In the genomic region with DNA sequence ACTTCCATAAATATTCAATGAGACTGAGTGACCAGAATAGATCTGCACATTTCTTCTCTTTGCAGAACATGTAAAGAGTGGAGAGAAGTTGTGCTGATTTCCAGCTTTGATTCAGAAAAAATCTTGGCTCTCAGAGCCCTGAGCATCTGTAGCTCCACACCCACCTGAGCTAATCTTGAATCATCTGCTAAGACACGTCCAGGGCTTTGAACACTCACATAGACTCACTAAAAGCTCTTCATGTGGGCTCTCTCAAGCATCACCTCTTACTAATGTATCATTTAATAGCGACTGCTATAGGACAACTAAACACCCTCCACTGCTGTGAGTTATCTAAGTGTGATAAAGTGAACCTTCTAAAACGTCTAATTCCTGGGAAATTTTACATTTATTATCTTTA, we compare ENCODE assay signal across 31 cellular contexts.
"Had no signal": no experiment of that assay in that cellular context is flagged by ENCODE, and none has a peak within 500 bp of the region (broad histone marks: within the 10 kb centered on the region; RNA-seq: fewer than 3 reads in every experiment).

No MANE protein-coding gene starts in this region.

- FAIRE-seq: pancreas, urothelium cell line had no signal

- ATAC-seq: mucosa of descending colon; naive thymus-derived CD4-positive, alpha-beta T cell; pancreas; right cardiac atrium; sciatic nerve; stimulated activated naive B cell treated with anti-CD40 and anti-IgM and Interleukin-4, amounts not matched to agents 10 μg/mL and 1 μg/mL and 100 μg/mL, for 72 hours; stimulated activated naive CD8-positive, alpha-beta T cell treated with anti-CD3 and anti-CD28 coated beads, Interleukin-15, Interleukin-2, amounts not matched to agents 100 U/mL and 50 U/mL, for 24 hours; upper lobe of right lung had no signal

- H3K4me1 Mint-ChIP-seq: immature natural killer cell; memory B cell; naive thymus-derived CD4-positive, alpha-beta T cell; nephron; neural crest cell; stimulated activated naive B cell treated with anti-CD40 and anti-IgM and Interleukin-4, amounts not matched to agents 10 μg/mL and 1 μg/mL and 100 μg/mL, for 72 hours had no signal

- DNase-seq: hippocampal formation; immature natural killer cell; islet precursor cell; left ventricle myocardium inferior; midbrain; mucosa of descending colon; naive thymus-derived CD4-positive, alpha-beta T cell; nucleus accumbens; pancreas; retina; right cardiac atrium; stimulated activated CD4-positive, alpha-beta T cell treated with anti-CD3 and anti-CD28 coated beads, Interleukin-12 subunit alpha, Interleukin-12 subunit beta, amount 100 ng/mL, for 4 hours; stimulated activated CD4-positive, alpha-beta T cell treated with anti-CD3 and anti-CD28 coated beads, Interleukin-15, amount 100 ng/mL, for 24 hours; stimulated activated CD4-positive, alpha-beta T cell treated with anti-CD3 and anti-CD28 coated beads, Interleukin-2, amount 100 ng/mL, for 24 hours; stimulated activated CD4-positive, alpha-beta T cell treated with anti-CD3 and anti-CD28 coated beads, Interleukin-4, amount 100 ng/mL, for 1 hour; stimulated activated naive B cell treated with anti-CD40 and anti-IgM and Interleukin-4, amounts not matched to agents 10 μg/mL and 1 μg/mL and 100 μg/mL, for 72 hours; stimulated activated naive CD8-positive, alpha-beta T cell treated with anti-CD3 and anti-CD28 coated beads, Interleukin-15, Interleukin-2, amounts not matched to agents 100 U/mL and 50 U/mL, for 24 hours; stomach; tibial artery; trophoblast cell; upper lobe of right lung had no signal

- H3K4me3 Mint-ChIP-seq: immature natural killer cell; memory B cell; naive thymus-derived CD4-positive, alpha-beta T cell; nephron; neural crest cell; stimulated activated naive B cell treated with anti-CD40 and anti-IgM and Interleukin-4, amounts not matched to agents 10 μg/mL and 1 μg/mL and 100 μg/mL, for 72 hours had no signal

- H3K27me3 Mint-ChIP-seq: memory B cell; naive thymus-derived CD4-positive, alpha-beta T cell; stimulated activated naive B cell treated with anti-CD40 and anti-IgM and Interleukin-4, amounts not matched to agents 10 μg/mL and 1 μg/mL and 100 μg/mL, for 72 hours had no signal

- H3K36me3 Mint-ChIP-seq: immature natural killer cell; memory B cell; naive thymus-derived CD4-positive, alpha-beta T cell; stimulated activated naive B cell treated with anti-CD40 and anti-IgM and Interleukin-4, amounts not matched to agents 10 μg/mL and 1 μg/mL and 100 μg/mL, for 72 hours had no signal

- H3K36me3 ChIP-seq: left ventricle myocardium inferior, pancreas, prostate gland, stomach, suprapubic skin, thoracic aorta, tibial artery, upper lobe of right lung had no signal

- H3K4me3 ChIP-seq: left ventricle myocardium inferior, lung, mucosa of descending colon, pancreas, prostate gland, skin epidermis, stomach, suprapubic skin, thoracic aorta, tibial artery, upper lobe of right lung had no signal

- H3K27me3 ChIP-seq: pancreas, stomach, suprapubic skin, tibial artery, upper lobe of right lung had no signal

- H3K27ac Mint-ChIP-seq: immature natural killer cell; memory B cell; naive thymus-derived CD4-positive, alpha-beta T cell; nephron; stimulated activated naive B cell treated with anti-CD40 and anti-IgM and Interleukin-4, amounts not matched to agents 10 μg/mL and 1 μg/mL and 100 μg/mL, for 72 hours had no signal

- H3K9me3 ChIP-seq: left ventricle myocardium inferior, mucosa of descending colon, pancreas, prostate gland, stomach, suprapubic skin, thoracic aorta, tibial artery, upper lobe of right lung had no signal

- H3K4me1 ChIP-seq: left ventricle myocardium inferior, pancreas, prostate gland, stomach, suprapubic skin, tibial artery, upper lobe of right lung had no signal

- H3K27ac ChIP-seq: left ventricle myocardium inferior, pancreas, prostate gland, skin epidermis, stomach, suprapubic skin, thoracic aorta, tibial artery, upper lobe of right lung had no signal
